ENCODE assay signal across 1 cellular context in the genomic region with DNA sequence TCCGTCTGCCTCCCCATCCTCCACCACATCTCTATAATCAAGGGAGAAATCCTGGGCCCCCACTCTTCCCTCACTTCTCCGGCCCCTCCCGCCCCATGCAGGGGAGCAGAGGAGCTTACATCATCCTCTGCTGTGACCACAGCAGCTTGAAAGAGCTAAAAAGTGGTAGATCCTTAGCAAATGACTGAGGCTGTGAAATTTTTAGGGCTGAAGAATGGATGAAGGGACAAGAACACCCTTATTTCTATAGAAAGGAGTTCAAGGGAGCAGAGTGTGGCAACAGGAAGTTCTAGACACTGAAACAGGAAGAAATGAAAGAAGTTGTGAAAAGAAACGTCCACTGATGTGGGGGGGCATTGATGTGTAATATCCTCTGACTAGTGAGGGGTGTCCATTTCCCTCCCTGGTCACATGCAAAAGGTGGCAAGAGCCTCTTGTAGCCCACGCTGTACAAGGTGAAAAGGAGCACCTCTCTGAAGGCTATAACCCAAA.
TF ChIP-seq lines count a peak whose summit lies in the region.

No MANE protein-coding gene starts in this region.

TF ChIP-seq in HEK293, 187 proteins besides CTCF, POLR2A, EP300 and RAD21 (continued from another document):
- TF ChIP-seq, protein P1, sequence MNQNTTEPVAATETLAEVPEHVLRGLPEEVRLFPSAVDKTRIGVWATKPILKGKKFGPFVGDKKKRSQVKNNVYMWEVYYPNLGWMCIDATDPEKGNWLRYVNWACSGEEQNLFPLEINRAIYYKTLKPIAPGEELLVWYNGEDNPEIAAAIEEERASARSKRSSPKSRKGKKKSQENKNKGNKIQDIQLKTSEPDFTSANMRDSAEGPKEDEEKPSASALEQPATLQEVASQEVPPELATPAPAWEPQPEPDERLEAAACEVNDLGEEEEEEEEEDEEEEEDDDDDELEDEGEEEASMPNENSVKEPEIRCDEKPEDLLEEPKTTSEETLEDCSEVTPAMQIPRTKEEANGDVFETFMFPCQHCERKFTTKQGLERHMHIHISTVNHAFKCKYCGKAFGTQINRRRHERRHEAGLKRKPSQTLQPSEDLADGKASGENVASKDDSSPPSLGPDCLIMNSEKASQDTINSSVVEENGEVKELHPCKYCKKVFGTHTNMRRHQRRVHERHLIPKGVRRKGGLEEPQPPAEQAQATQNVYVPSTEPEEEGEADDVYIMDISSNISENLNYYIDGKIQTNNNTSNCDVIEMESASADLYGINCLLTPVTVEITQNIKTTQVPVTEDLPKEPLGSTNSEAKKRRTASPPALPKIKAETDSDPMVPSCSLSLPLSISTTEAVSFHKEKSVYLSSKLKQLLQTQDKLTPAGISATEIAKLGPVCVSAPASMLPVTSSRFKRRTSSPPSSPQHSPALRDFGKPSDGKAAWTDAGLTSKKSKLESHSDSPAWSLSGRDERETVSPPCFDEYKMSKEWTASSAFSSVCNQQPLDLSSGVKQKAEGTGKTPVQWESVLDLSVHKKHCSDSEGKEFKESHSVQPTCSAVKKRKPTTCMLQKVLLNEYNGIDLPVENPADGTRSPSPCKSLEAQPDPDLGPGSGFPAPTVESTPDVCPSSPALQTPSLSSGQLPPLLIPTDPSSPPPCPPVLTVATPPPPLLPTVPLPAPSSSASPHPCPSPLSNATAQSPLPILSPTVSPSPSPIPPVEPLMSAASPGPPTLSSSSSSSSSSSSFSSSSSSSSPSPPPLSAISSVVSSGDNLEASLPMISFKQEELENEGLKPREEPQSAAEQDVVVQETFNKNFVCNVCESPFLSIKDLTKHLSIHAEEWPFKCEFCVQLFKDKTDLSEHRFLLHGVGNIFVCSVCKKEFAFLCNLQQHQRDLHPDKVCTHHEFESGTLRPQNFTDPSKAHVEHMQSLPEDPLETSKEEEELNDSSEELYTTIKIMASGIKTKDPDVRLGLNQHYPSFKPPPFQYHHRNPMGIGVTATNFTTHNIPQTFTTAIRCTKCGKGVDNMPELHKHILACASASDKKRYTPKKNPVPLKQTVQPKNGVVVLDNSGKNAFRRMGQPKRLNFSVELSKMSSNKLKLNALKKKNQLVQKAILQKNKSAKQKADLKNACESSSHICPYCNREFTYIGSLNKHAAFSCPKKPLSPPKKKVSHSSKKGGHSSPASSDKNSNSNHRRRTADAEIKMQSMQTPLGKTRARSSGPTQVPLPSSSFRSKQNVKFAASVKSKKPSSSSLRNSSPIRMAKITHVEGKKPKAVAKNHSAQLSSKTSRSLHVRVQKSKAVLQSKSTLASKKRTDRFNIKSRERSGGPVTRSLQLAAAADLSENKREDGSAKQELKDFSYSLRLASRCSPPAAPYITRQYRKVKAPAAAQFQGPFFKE (tag by site-specific recombination; IDR thresholded peaks at IDR 0.05; ENCODE audit: borderline replicate concordance) = no peak
- TF ChIP-seq ZBTB17 (tag by site-specific recombination; IDR thresholded peaks at IDR 0.05) = no peak
- no peak for TF ChIP-seq KLF10 (tag by site-specific recombination; IDR thresholded peaks at IDR 0.05)
- no peak for TF ChIP-seq ZNF19 (tag by site-specific recombination; IDR thresholded peaks at IDR 0.05; ENCODE audit: low read depth)
- no peak for TF ChIP-seq ZNF366 (tag by site-specific recombination; conservative IDR thresholded peaks at IDR 0.05)
- TF ChIP-seq GLIS1 (tag by site-specific recombination; IDR thresholded peaks at IDR 0.05) = peak; percentile 16; the same call in 1 of the 2 replicates
- TF ChIP-seq ZNF394 (tag by site-specific recombination; IDR thresholded peaks at IDR 0.05; ENCODE audit: borderline replicate concordance) = no peak
TF ChIP-seq in HEK293: peak in this region for 4.
